11 cellular contexts compared by ENCODE assay signal in the genomic region with DNA sequence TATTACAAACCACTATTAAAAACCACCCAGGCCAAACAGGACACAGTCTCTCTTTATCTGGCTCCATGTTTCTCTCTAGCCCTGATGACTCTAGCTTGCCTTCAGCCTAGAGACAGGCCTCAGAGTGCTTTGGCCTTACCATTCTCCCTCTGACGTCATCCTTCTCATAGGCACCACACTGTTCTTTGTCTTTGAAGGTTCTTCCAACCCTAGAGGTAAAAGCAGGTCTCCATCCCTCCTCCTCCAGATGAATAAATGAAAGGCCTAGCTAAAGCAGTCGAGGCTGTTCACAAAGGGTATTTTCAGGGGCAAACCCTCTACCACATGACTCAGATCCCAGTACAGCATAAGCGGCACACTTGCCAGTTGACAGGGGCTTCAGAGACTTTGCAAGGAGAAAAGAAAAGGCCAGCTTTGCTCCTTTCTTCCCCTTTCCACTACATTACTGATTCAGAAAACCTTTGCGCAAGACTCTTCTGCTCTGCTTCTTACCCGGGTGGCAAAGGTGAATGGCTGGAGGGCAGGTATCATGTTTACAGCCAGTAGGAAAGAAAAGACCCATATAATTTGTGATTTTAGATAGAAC. TPM values are rescaled to one million over a fixed set of nuclear protein-coding genes. Genes with fewer than 3 reads are reported as not detected.
DNase-seq lines count a peak whose midpoint lies in the region; ATAC-seq and TF ChIP-seq lines count a peak whose summit lies in the region.
"Had no signal": no experiment of that assay in that cellular context is flagged by ENCODE, and none has a peak within 500 bp of the region (broad histone marks: within the 10 kb centered on the region; RNA-seq: fewer than 3 reads in every experiment).

No MANE protein-coding gene starts in this region.

- peak overlapping the region; percentile 15 for H3K4me3 Mint-ChIP-seq in activated T-cell treated with anti-CD3 and anti-CD28 coated beads, Interleukin-2, amount 50 U/mL, for 4 hours
- H3K4me3 Mint-ChIP-seq in activated naive CD8-positive, alpha-beta T cell treated with anti-CD3 and anti-CD28 coated beads for 36 hours: peak overlapping the region; percentile 33

- WGBS in suprapubic skin: 91% methylated on average over 5 of the region's 5 CpGs

- peaks cover 5% of the 10 kb centered on the region for H3K4me1 ChIP-seq in suprapubic skin
- H3K4me1 ChIP-seq: SJCRH30 had no signal

- H3K9me3 ChIP-seq in suprapubic skin: no peaks in the 10 kb centered on the region
- H3K9me3 ChIP-seq: SJCRH30 had no signal

- peak; percentile 85 to 88 for ATAC-seq in activated T-cell treated with anti-CD3 and anti-CD28 coated beads, Interleukin-2, amount 50 U/mL, for 4 hours
- ATAC-seq in HG03064 (IDR thresholded peaks at IDR 0.05; ENCODE audit: low read depth, unreplicated experiment): peak; percentile 10
- ATAC-seq in GM21526 (IDR thresholded peaks at IDR 0.05; ENCODE audit: low FRiP score, unreplicated experiment): no peak

- H3K36me3 Mint-ChIP-seq in activated T-cell treated with anti-CD3 and anti-CD28 coated beads, Interleukin-2, amount 50 U/mL, for 4 hours (ENCODE audit: insufficient read depth): peaks cover 10% of the 10 kb centered on the region
- H3K36me3 Mint-ChIP-seq in activated naive CD8-positive, alpha-beta T cell treated with anti-CD3 and anti-CD28 coated beads for 36 hours: peaks cover 44% of the 10 kb centered on the region

- H3K27ac ChIP-seq in suprapubic skin: peak overlapping the region; percentile 11
- H3K27ac ChIP-seq: C4-2B, SJCRH30 had no signal

- H3K27ac Mint-ChIP-seq in activated naive CD8-positive, alpha-beta T cell treated with anti-CD3 and anti-CD28 coated beads for 36 hours: peak overlapping the region; percentile 87

- H3K9me3 Mint-ChIP-seq in activated T-cell treated with anti-CD3 and anti-CD28 coated beads, Interleukin-2, amount 50 U/mL, for 4 hours: no peaks in the 10 kb centered on the region
- peaks cover 2% of the 10 kb centered on the region for H3K9me3 Mint-ChIP-seq in activated naive CD8-positive, alpha-beta T cell treated with anti-CD3 and anti-CD28 coated beads for 36 hours

- no peak for DNase-seq in activated T-cell treated with anti-CD3 and anti-CD28 coated beads, Interleukin-2, amount 50 U/mL, for 4 hours
- DNase-seq in activated T-cell treated with anti-CD3 and anti-CD28 coated beads for 4 hours (no peak), suprapubic skin (ENCODE audit: low spot score in 2 of 2) (no peak), T1000 (lab: John Stamatoyannopoulos, UW) (no peak)
- DNase-seq in activated naive CD8-positive, alpha-beta T cell treated with anti-CD3 and anti-CD28 coated beads for 36 hours: no peak
- DNase-seq in effector CD8-positive, alpha-beta T cell (lab: John Stamatoyannopoulos, UW): no peak
- DNase-seq: amygdala, SJCRH30 had no signal

- TF ChIP-seq CTCF in suprapubic skin (IDR thresholded peaks at IDR 0.05): no peak

- peaks cover 35% of the 10 kb centered on the region for H3K4me1 Mint-ChIP-seq in activated T-cell treated with anti-CD3 and anti-CD28 coated beads, Interleukin-2, amount 50 U/mL, for 4 hours (ENCODE audit: low read depth)
- peaks cover 33% of the 10 kb centered on the region for H3K4me1 Mint-ChIP-seq in activated naive CD8-positive, alpha-beta T cell treated with anti-CD3 and anti-CD28 coated beads for 36 hours

- H3K27me3 ChIP-seq in suprapubic skin: no peaks in the 10 kb centered on the region
- H3K27me3 ChIP-seq: SJCRH30 had no signal

- peaks cover 3% of the 10 kb centered on the region for H3K36me3 ChIP-seq in suprapubic skin
- H3K36me3 ChIP-seq: SJCRH30 had no signal

- no peaks in the 10 kb centered on the region for H3K27me3 Mint-ChIP-seq in activated T-cell treated with anti-CD3 and anti-CD28 coated beads, Interleukin-2, amount 50 U/mL, for 4 hours (ENCODE audit: low read depth)
- no peaks in the 10 kb centered on the region for H3K27me3 Mint-ChIP-seq in activated naive CD8-positive, alpha-beta T cell treated with anti-CD3 and anti-CD28 coated beads for 36 hours

- no peak for TF ChIP-seq POLR2A in suprapubic skin (IDR thresholded peaks at IDR 0.05)

- H3K4me3 ChIP-seq in suprapubic skin: no peak overlapping the region
- H3K4me3 ChIP-seq: SJCRH30 had no signal

- no peak for TF ChIP-seq EP300 in suprapubic skin (IDR thresholded peaks at IDR 0.05)

RNA-seq across cellular contexts. Expression of gene NFE2L3, which starts 14.8 kb away (rescaled TPM):
- 10 to 100 TPM; 34.1 to 53.7 (median 46.5) TPM for total RNA-seq in activated T-cell treated with anti-CD3 and anti-CD28 coated beads, Interleukin-2, amount 50 U/mL, for 4 hours
- 10 to 100 TPM; 35.2 to 35.3 TPM for total RNA-seq in activated naive CD8-positive, alpha-beta T cell treated with anti-CD3 and anti-CD28 coated beads for 36 hours
- 10 to 100 TPM; 14.1 to 36.3 (median 19.7) TPM for total RNA-seq in suprapubic skin
- total RNA-seq: SJCRH30 had no signal

RNA-seq across cellular contexts. Expression of gene HNRNPA2B1, which starts 33.8 kb away (rescaled TPM):
- total RNA-seq in activated T-cell treated with anti-CD3 and anti-CD28 coated beads, Interleukin-2, amount 50 U/mL, for 4 hours: 100 to 1,000 TPM; 912 to 975 (median 924) TPM
- 100 to 1,000 TPM; 968 to 975 TPM for total RNA-seq in activated naive CD8-positive, alpha-beta T cell treated with anti-CD3 and anti-CD28 coated beads for 36 hours
- 100 to 1,000 TPM in 3 of 4 donors, 10 to 100 TPM in 1; 88.2 to 228 (median 137) TPM for total RNA-seq in suprapubic skin

RNA-seq across cellular contexts. Expression of gene CBX3, which starts 34.8 kb away (rescaled TPM):
- total RNA-seq in activated T-cell treated with anti-CD3 and anti-CD28 coated beads, Interleukin-2, amount 50 U/mL, for 4 hours: 100 to 1,000 TPM; 246 to 278 (median 267) TPM
- total RNA-seq in activated naive CD8-positive, alpha-beta T cell treated with anti-CD3 and anti-CD28 coated beads for 36 hours: 100 to 1,000 TPM; 366 to 370 TPM
- total RNA-seq in suprapubic skin: 10 to 100 TPM; 42.3 to 81.7 (median 44.7) TPM
